In genomic region chr19:48646192-48646911, GRCh38 we compare ENCODE assay signal across 8 cellular contexts. TPM values are rescaled to one million over a fixed set of nuclear protein-coding genes. Genes with fewer than 3 reads are reported as not detected.
DNase-seq lines count a peak whose midpoint lies in the region; FAIRE-seq lines count a peak whose summit lies in the region.

No MANE protein-coding gene starts in this region.

- peak; percentile 81 for DNase-seq in DMS53 treated with DMSO at 0.1 percent for 48 hours (lab: John Stamatoyannopoulos, UW; ENCODE audit: unreplicated experiment)
- DNase-seq in H4 (ENCODE audit: low spot score): peak; percentile 93
- DNase-seq in MG63: peak; percentile 88
- DNase-seq in SIG-M5 (lab: John Stamatoyannopoulos, UW): peak; percentile 27
- peak; percentile 92 for DNase-seq in activated gamma-delta T cell treated with Interleukin-2 at 50 U/mL for 16 hours
- peak; percentile 83 to 91 for DNase-seq in frontal cortex (ENCODE audit: low spot score in 2 of 2)
- peak; percentile 26 for DNase-seq in non-pigmented ciliary epithelial cell (ENCODE audit: low read depth)
- DNase-seq in substantia nigra (lab: John Stamatoyannopoulos, UW): peak in 48 of 49 donors; percentile 57 to 97 (median 85)

- peak overlapping the region; percentile 41 for H3K4me3 ChIP-seq in MG63

- peak overlapping the region; percentile 96 for H3K27ac ChIP-seq in substantia nigra (ENCODE audit: low read depth, low read length, poor library complexity, severe bottlenecking)

- no peaks in the 10 kb centered on the region for H3K9me3 ChIP-seq in MG63

- no peak for FAIRE-seq in frontal cortex (lab: Jason Lieb, UNC)

- H3K36me3 ChIP-seq in MG63: no peaks in the 10 kb centered on the region

- H3K27me3 ChIP-seq in MG63: peaks cover 8% of the 10 kb centered on the region

RNA-seq across cellular contexts. Expression of gene CA11, which starts 0.4 kb away (rescaled TPM):
- total RNA-seq in H4 (2014; rRNA removed; shearing (Covaris generic)): 2.2 and 8.3 TPM in 2 replicates
- 1.3 TPM in 1 of 2 replicates, not detected in the other for total RNA-seq in MG63 (2014; rRNA removed; shearing (Covaris generic); ENCODE audit: low replicate concordance)
- 12.6 TPM for total RNA-seq in frontal cortex

RNA-seq across cellular contexts. Expression of gene DBP, which starts 9.2 kb away (rescaled TPM):
- 14.0 and 34.2 TPM in 2 replicates for total RNA-seq in H4 (2014; rRNA removed; shearing (Covaris generic))
- 9.3 and 14.5 TPM in 2 replicates for total RNA-seq in MG63 (2014; rRNA removed; shearing (Covaris generic); ENCODE audit: low replicate concordance)
- total RNA-seq in frontal cortex: 4.9 TPM

RNA-seq across cellular contexts. Expression of gene NTN5, which starts 26.5 kb away (rescaled TPM):
- 0.58 TPM in 1 of 2 replicates, not detected in the other for total RNA-seq in H4 (2014; rRNA removed; shearing (Covaris generic))
- total RNA-seq in MG63 (2014; rRNA removed; shearing (Covaris generic); ENCODE audit: low replicate concordance): not detected in 2 replicates
- not detected for total RNA-seq in frontal cortex

RNA-seq across cellular contexts. Expression of gene SPHK2, which starts 27.0 kb away (rescaled TPM):
- total RNA-seq in H4 (2014; rRNA removed; shearing (Covaris generic)): 6.5 and 9.0 TPM in 2 replicates
- total RNA-seq in MG63 (2014; rRNA removed; shearing (Covaris generic); ENCODE audit: low replicate concordance): 6.7 and 8.6 TPM in 2 replicates
- 6.9 TPM for total RNA-seq in frontal cortex

RNA-seq across cellular contexts. Expression of gene RPL18, which starts 27.4 kb away (rescaled TPM):
- 1,978 and 2,048 TPM in 2 replicates for total RNA-seq in H4 (2014; rRNA removed; shearing (Covaris generic))
- total RNA-seq in MG63 (2014; rRNA removed; shearing (Covaris generic); ENCODE audit: low replicate concordance): 3,057 and 3,727 TPM in 2 replicates
- 1,742 TPM for total RNA-seq in frontal cortex

Comparison
In these comparisons a context has a peak if more than half of its experiments do, and no peak if none do; other contexts are left out.
1. Peak in every context shown above with its lines: DNase-seq, H3K4me3 ChIP-seq and H3K27ac ChIP-seq.
2. DNase-seq: peak in every context shown above with its lines; median percentile 93 in H4; 92 in activated gamma-delta T cell treated with Interleukin-2 at 50 U/mL for 16 hours; 88 in MG63; 87 in frontal cortex; 85 in substantia nigra; 81 in DMS53 treated with DMSO at 0.1 percent for 48 hours; 27 in SIG-M5; 26 in non-pigmented ciliary epithelial cell.